ENCODE assay signal across 16 cellular contexts in genomic region chr2:7020059-7020458, GRCh38.
"Had no signal": no experiment of that assay in that cellular context is flagged by ENCODE, and none has a peak within 500 bp of the region (broad histone marks: within the 10 kb centered on the region; RNA-seq: fewer than 3 reads in every experiment).

No MANE protein-coding gene starts in this region.

- H3K4me3 ChIP-seq: sigmoid colon, SK-N-MC, tibial artery had no signal

- H3K4me3 Mint-ChIP-seq: activated B cell treated with CpG ODN at 0.5 μM for 24 hours; activated CD4-positive, alpha-beta memory T cell treated with anti-CD3 and anti-CD28 coated beads for 36 hours; dendritic cell treated with granulocyte-macrophage colony-stimulating factor and Interleukin-4, amounts not matched to agents 40 ng/mL and 50 ng/mL, for 4 days; effector memory CD8-positive, alpha-beta T cell; neural crest cell; stimulated activated naive B cell treated with anti-CD40 and anti-IgM and Interleukin-4, amounts not matched to agents 10 μg/mL and 1 μg/mL and 100 μg/mL, for 72 hours; T-helper 2 cell treated with Interferon-gamma antibody and Interleukin-4, amounts not matched to agents 5 μg/mL and 100 μg/mL, for 36 hours had no signal

- H3K9me3 Mint-ChIP-seq: activated B cell treated with CpG ODN at 0.5 μM for 24 hours; activated CD4-positive, alpha-beta memory T cell treated with anti-CD3 and anti-CD28 coated beads for 36 hours; dendritic cell treated with granulocyte-macrophage colony-stimulating factor and Interleukin-4, amounts not matched to agents 40 ng/mL and 50 ng/mL, for 4 days; effector memory CD8-positive, alpha-beta T cell; neural crest cell; stimulated activated naive B cell treated with anti-CD40 and anti-IgM and Interleukin-4, amounts not matched to agents 10 μg/mL and 1 μg/mL and 100 μg/mL, for 72 hours; T-helper 2 cell treated with Interferon-gamma antibody and Interleukin-4, amounts not matched to agents 5 μg/mL and 100 μg/mL, for 36 hours had no signal

- H3K4me1 Mint-ChIP-seq: activated B cell treated with CpG ODN at 0.5 μM for 24 hours; stimulated activated naive B cell treated with anti-CD40 and anti-IgM and Interleukin-4, amounts not matched to agents 10 μg/mL and 1 μg/mL and 100 μg/mL, for 72 hours had no signal

- H3K27ac Mint-ChIP-seq: activated B cell treated with CpG ODN at 0.5 μM for 24 hours; activated CD4-positive, alpha-beta memory T cell treated with anti-CD3 and anti-CD28 coated beads for 36 hours; dendritic cell treated with granulocyte-macrophage colony-stimulating factor and Interleukin-4, amounts not matched to agents 40 ng/mL and 50 ng/mL, for 4 days; effector memory CD8-positive, alpha-beta T cell; stimulated activated naive B cell treated with anti-CD40 and anti-IgM and Interleukin-4, amounts not matched to agents 10 μg/mL and 1 μg/mL and 100 μg/mL, for 72 hours; T-helper 2 cell treated with Interferon-gamma antibody and Interleukin-4, amounts not matched to agents 5 μg/mL and 100 μg/mL, for 36 hours had no signal

- ATAC-seq: effector memory CD8-positive, alpha-beta T cell; left lobe of liver; stimulated activated naive B cell treated with anti-CD40 and anti-IgM and Interleukin-4, amounts not matched to agents 10 μg/mL and 1 μg/mL and 100 μg/mL, for 72 hours had no signal

- H3K9me3 ChIP-seq: sigmoid colon, tibial artery had no signal

- H3K27ac ChIP-seq: sigmoid colon, SK-N-MC, tibial artery had no signal

- H3K27me3 ChIP-seq: sigmoid colon, tibial artery had no signal

- H3K27me3 Mint-ChIP-seq: activated B cell treated with CpG ODN at 0.5 μM for 24 hours; activated CD4-positive, alpha-beta memory T cell treated with anti-CD3 and anti-CD28 coated beads for 36 hours; dendritic cell treated with granulocyte-macrophage colony-stimulating factor and Interleukin-4, amounts not matched to agents 40 ng/mL and 50 ng/mL, for 4 days; effector memory CD8-positive, alpha-beta T cell; stimulated activated naive B cell treated with anti-CD40 and anti-IgM and Interleukin-4, amounts not matched to agents 10 μg/mL and 1 μg/mL and 100 μg/mL, for 72 hours had no signal

- DNase-seq: activated B cell treated with CpG ODN at 0.5 μM for 24 hours; activated CD4-positive, alpha-beta memory T cell treated with anti-CD3 and anti-CD28 coated beads for 36 hours; activated CD4-positive, alpha-beta T cell treated with anti-CD3 and anti-CD28 coated beads for 4 hours; activated effector memory CD4-positive, alpha-beta T cell treated with Interleukin-2 at 50 U/mL for 16 hours; activated naive CD4-positive, alpha-beta T cell treated with anti-CD3 and anti-CD28 coated beads, Interleukin-2, amount 50 U/mL, for 16 hours; activated T-cell treated with anti-CD3 and anti-CD28 coated beads, Interleukin-2, amount 50 U/mL, for 1 hour; effector memory CD8-positive, alpha-beta T cell; hippocampal formation; sigmoid colon; stimulated activated naive B cell treated with anti-CD40 and anti-IgM and Interleukin-4, amounts not matched to agents 10 μg/mL and 1 μg/mL and 100 μg/mL, for 72 hours; tibial artery had no signal
